Comparison of ENCODE assay signal across 8 cellular contexts in the genomic region with DNA sequence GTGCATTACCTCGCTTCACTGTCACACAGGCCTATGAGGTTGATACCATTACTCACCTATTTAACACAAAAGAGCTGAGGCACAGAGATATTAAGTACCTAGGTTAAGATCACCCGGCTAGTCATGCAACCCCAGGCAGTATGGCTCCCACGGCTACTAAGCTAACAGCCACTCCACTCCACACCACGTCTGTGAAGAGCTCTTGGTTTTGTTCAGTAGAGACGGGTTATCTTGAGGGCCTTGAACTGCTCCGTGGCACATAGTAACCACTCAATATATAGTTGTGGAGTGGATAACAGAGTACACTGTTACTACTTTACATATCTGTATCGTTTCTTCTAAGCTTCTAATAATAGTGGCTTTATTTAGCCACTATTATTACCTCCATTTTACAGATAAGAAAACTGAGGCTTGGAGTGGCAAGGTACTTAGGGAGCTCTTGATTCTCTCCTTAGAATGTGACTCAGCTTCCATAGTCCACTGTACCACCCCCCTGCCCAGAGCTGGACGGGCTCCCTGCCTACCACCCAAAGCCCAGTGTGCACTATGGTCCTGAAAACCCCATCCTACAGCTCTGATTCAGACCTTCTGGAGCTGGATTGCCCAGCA. TPM values are rescaled to one million over a fixed set of nuclear protein-coding genes. Genes with fewer than 3 reads are reported as not detected.
DNase-seq lines count a peak whose midpoint lies in the region; ATAC-seq and TF ChIP-seq lines count a peak whose summit lies in the region.

No MANE protein-coding gene starts in this region.

- peak overlapping the region; percentile 58 for H3K9ac ChIP-seq in Loucy (ENCODE audit: low read depth, low read length, poor library complexity, severe bottlenecking)

- peak overlapping the region; percentile 88 for H3K4me3 Mint-ChIP-seq in neural crest cell

- H2AFZ ChIP-seq in Loucy (ENCODE audit: low read length) = peak overlapping the region; percentile 87; the same call in 1 of the 2 replicates

- H3K9me3 Mint-ChIP-seq in neural crest cell = no peaks in the 10 kb centered on the region

- H3K4me2 ChIP-seq in Loucy (ENCODE audit: low read depth, low read length, poor library complexity, severe bottlenecking) = peak overlapping the region; percentile 74

- H3K36me3 Mint-ChIP-seq in neural crest cell (ENCODE audit: low read depth) = no peaks in the 10 kb centered on the region

- H3K27ac Mint-ChIP-seq in neural crest cell (ENCODE audit: unreplicated experiment) = no peak overlapping the region

- no peaks in the 10 kb centered on the region for H4K20me1 ChIP-seq in Loucy (ENCODE audit: insufficient read depth, low read length, poor library complexity, severe bottlenecking)

- H3F3A ChIP-seq in Loucy (ENCODE audit: low read depth) = no peaks in the 10 kb centered on the region

- no peaks in the 10 kb centered on the region for H3K36me3 ChIP-seq in Loucy (ENCODE audit: insufficient read depth, low read length)
- no peaks in the 10 kb centered on the region for H3K36me3 ChIP-seq in effector memory CD4-positive, alpha-beta T cell (ENCODE audit: control insufficient read depth, insufficient read depth, low read length)

- H3K9me2 ChIP-seq in Loucy (replicated peaks; ENCODE audit: low read depth, low read length) = no peaks in the 10 kb centered on the region

- H3K4me3 ChIP-seq in Loucy (ENCODE audit: low read length, poor library complexity, severe bottlenecking) = peak overlapping the region; percentile 76
- peak overlapping the region; percentile 70 for H3K4me3 ChIP-seq in effector memory CD4-positive, alpha-beta T cell (ENCODE audit: insufficient read depth, low read depth, low read length, poor library complexity, severe bottlenecking)

- H3K4me1 ChIP-seq in Loucy (ENCODE audit: insufficient read depth, low read length, poor library complexity, severe bottlenecking) = peaks cover 13% of the 10 kb centered on the region
- H3K4me1 ChIP-seq in effector memory CD4-positive, alpha-beta T cell (ENCODE audit: control insufficient read depth, insufficient read depth, low read length, poor library complexity, severe bottlenecking) = peaks cover 27% of the 10 kb centered on the region

- no peaks in the 10 kb centered on the region for H3K27me3 ChIP-seq in Loucy (ENCODE audit: insufficient read depth, low read length, poor library complexity, severe bottlenecking)
- no peaks in the 10 kb centered on the region for H3K27me3 ChIP-seq in effector memory CD4-positive, alpha-beta T cell (replicated peaks; ENCODE audit: control insufficient read depth, insufficient read depth, low read length, poor library complexity, severe bottlenecking)

- H3K27ac ChIP-seq in C4-2B = peak overlapping the region; percentile 77
- peak overlapping the region; percentile 56 for H3K27ac ChIP-seq in effector memory CD4-positive, alpha-beta T cell (ENCODE audit: insufficient read depth, low read length, poor library complexity, severe bottlenecking)

- H3K79me2 ChIP-seq in Loucy (ENCODE audit: insufficient read depth, low read length) = no peaks in the 10 kb centered on the region

- peaks cover 20% of the 10 kb centered on the region for H3K27me3 Mint-ChIP-seq in neural crest cell (ENCODE audit: low read depth)

- no peak for DNase-seq in effector memory CD4-positive, alpha-beta T cell
- DNase-seq in neural crest cell (ENCODE audit: low read depth, low spot score) = no peak
- DNase-seq in SK-N-DZ (ENCODE audit: low spot score) = no peak
- no peak for DNase-seq in NCI-H1105 treated with DMSO at 0.1 percent for 48 hours (lab: John Stamatoyannopoulos, UW)

- ATAC-seq in HG02798 (IDR thresholded peaks at IDR 0.05; ENCODE audit: poor library complexity, unreplicated experiment) (no peak), HG02938 (IDR thresholded peaks at IDR 0.05; ENCODE audit: unreplicated experiment) (no peak)

- TF ChIP-seq CTCF in C4-2B (conservative IDR thresholded peaks at IDR 0.05) = no peak
- TF ChIP-seq CTCF in Loucy (conservative IDR thresholded peaks at IDR 0.05; ENCODE audit: low read length) = 0 out of 2 replicates have a peak, but pooled peaks have one; percentile 1
- TF ChIP-seq CTCF in neural crest cell (conservative IDR thresholded peaks at IDR 0.05) = no peak

- peaks cover 26% of the 10 kb centered on the region for H3K4me1 Mint-ChIP-seq in neural crest cell

- no peaks in the 10 kb centered on the region for H3K9me3 ChIP-seq in Loucy (ENCODE audit: insufficient read depth, low read depth, low read length)
- H3K9me3 ChIP-seq in effector memory CD4-positive, alpha-beta T cell (ENCODE audit: control insufficient read depth, low read length) = no peaks in the 10 kb centered on the region

RNA-seq across cellular contexts. Expression of a gene that starts 1.0 kb away (rescaled TPM):
- 9.3 and 9.5 TPM in 2 replicates for total RNA-seq in neural crest cell
- polyA plus RNA-seq in SK-N-DZ (2014; cell fraction: cytosol; rRNA removed) = 12.8 and 13.7 TPM in 2 replicates
- polyA plus RNA-seq in SK-N-DZ (2014; cell fraction: nucleus; rRNA removed) = 4.2 and 4.8 TPM in 2 replicates
